ENCODE assay signal across 35 cellular contexts in genomic region chr16:49168146-49168545, GRCh38.
"Had no signal": no experiment of that assay in that cellular context is flagged by ENCODE, and none has a peak within 500 bp of the region (broad histone marks: within the 10 kb centered on the region; RNA-seq: fewer than 3 reads in every experiment).

No MANE protein-coding gene starts in this region.

- DNase-seq: activated CD4-positive, alpha-beta T cell treated with anti-CD3 and anti-CD28 coated beads for 1 hour; activated CD4-positive, alpha-beta T cell treated with anti-CD3 and anti-CD28 coated beads for 36 hours; activated CD4-positive, alpha-beta T cell treated with anti-CD3 and anti-CD28 coated beads for 48 hours; activated CD4-positive, alpha-beta T cell treated with anti-CD3 and anti-CD28 coated beads, Interleukin-2, amount 10 ng/mL, durations not matched to agents 7 days and 5 days; activated CD4-positive, alpha-beta T cell treated with anti-CD3 and anti-CD28 coated beads, Interleukin-2, amount 50 U/mL, for 48 hours; activated CD4-positive, CD25-positive, alpha-beta regulatory T cell; activated CD8-positive, alpha-beta memory T cell treated with anti-CD3 and anti-CD28 coated beads, Interleukin-2, amount 50 U/mL, for 4 hours; activated CD8-positive, alpha-beta T cell treated with anti-CD3 and anti-CD28 coated beads for 36 hours; activated effector memory CD4-positive, alpha-beta T cell treated with anti-CD3 and anti-CD28 coated beads, Interleukin-2, amount 50 U/mL, for 16 hours; activated gamma-delta T cell treated with Interleukin-2 at 50 U/mL for 16 hours; activated naive CD4-positive, alpha-beta T cell; activated naive CD4-positive, alpha-beta T cell treated with anti-CD3 and anti-CD28 coated beads for 36 hours; activated naive CD4-positive, alpha-beta T cell treated with anti-CD3 and anti-CD28 coated beads, Interleukin-2, amount 50 U/mL, for 16 hours; activated naive CD8-positive, alpha-beta T cell treated with anti-CD3 and anti-CD28 coated beads for 36 hours; activated T-cell treated with anti-CD3 and anti-CD28 coated beads for 4 hours; activated T-cell treated with anti-CD3 and anti-CD28 coated beads, Interleukin-2, amount 50 U/mL, for 1 hour; activated T-cell treated with anti-CD3 and anti-CD28 coated beads, Interleukin-2, amount 50 U/mL, for 4 hours; activated T-cell treated with anti-CD3 and anti-CD28 coated beads, Interleukin-2, amount 50 U/mL, for 72 hours; adrenal gland; amniotic stem cell; aorta; body of pancreas; brain microvascular endothelial cell; central memory CD4-positive, alpha-beta T cell; T-helper 1 cell; T-helper 2 cell; T-helper 9 cell had no signal

- FAIRE-seq: astrocyte, TTC549 had no signal

- H3K4me3 ChIP-seq: adrenal gland, body of pancreas, breast epithelium had no signal

- H3K27ac ChIP-seq: adrenal gland, body of pancreas, brain microvascular endothelial cell, breast epithelium, VCaP had no signal

- H3K9me3 ChIP-seq: body of pancreas, breast epithelium had no signal

- ATAC-seq: activated CD4-positive, alpha-beta T cell treated with anti-CD3 and anti-CD28 coated beads for 36 hours; activated CD4-positive, CD25-positive, alpha-beta regulatory T cell treated with anti-CD3 and anti-CD28 coated beads, Interleukin-2, amount 50 U/mL, for 24 hours; activated CD8-positive, alpha-beta T cell treated with anti-CD3 and anti-CD28 coated beads for 36 hours; activated naive CD4-positive, alpha-beta T cell treated with anti-CD3 and anti-CD28 coated beads, Interleukin-2, amount 50 U/mL, for 72 hours; activated T-cell treated with anti-CD3 and anti-CD28 coated beads, Interleukin-2, amount 50 U/mL, for 4 hours; activated T-cell treated with anti-CD3 and anti-CD28 coated beads, Interleukin-2, amount 50 U/mL, for 72 hours; activated T-helper 17 cell treated with anti-CD3 and anti-CD28 coated beads, Interleukin-2, amount 50 U/mL, for 72 hours; body of pancreas; WTC11 had no signal

- H3K4me1 ChIP-seq: adrenal gland, body of pancreas, breast epithelium had no signal

- H3K27me3 ChIP-seq: adrenal gland, body of pancreas, brain microvascular endothelial cell had no signal

- H3K36me3 ChIP-seq: adrenal gland, brain microvascular endothelial cell, breast epithelium had no signal
